1 cellular context compared by ENCODE assay signal in the genomic region with DNA sequence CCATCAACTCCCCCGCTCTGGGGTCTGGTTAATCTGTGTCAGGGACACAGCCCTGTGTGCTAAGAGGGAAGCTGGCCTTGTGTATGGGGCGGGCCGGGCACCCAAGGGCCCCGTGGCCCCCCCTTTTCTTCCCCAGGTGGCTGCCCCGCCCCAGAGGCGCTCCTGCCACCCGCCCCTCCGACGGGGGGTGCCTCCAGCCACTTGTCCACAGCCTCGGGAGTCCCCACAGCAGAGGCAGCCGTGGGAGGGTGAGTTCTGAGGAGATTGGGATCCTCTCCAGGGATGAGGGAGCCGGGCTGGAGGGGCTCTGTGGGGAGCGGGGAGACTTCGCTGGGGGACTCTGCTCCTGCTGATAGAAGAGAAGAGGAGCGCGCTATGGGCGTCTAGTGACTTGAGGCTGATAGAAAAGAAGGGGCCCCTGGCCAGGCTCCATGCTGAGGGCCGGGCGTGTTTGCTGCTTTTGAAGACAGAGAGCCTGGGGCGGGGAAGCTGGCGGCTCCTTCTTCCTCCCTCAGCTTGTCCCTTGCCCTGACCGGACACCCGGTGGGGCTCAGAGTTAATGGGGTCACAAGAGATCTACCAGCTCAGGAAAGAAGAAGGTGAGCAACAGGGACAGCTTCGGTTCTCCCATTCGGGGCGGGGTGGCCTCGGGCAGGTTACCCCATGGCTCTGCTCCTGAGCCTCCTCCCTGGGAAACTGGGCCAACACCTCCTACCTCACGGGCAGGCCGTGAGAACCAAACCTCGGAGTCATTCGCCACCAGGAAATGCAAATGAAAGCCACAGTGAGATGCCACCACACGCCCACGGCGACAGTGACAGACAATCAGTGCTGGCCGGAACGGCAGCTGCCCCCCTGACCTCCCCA.
TF ChIP-seq lines count a peak whose summit lies in the region.

No MANE protein-coding gene starts in this region.

TF ChIP-seq in H1, 55 proteins besides CTCF, POLR2A, EP300 and RAD21 (continued from another document):
- TF ChIP-seq E2F6 (IDR thresholded peaks at IDR 0.05) (no peak), ASH2L (IDR thresholded peaks at IDR 0.05; ENCODE audit: low read length) (no peak), MAFK (IDR thresholded peaks at IDR 0.05; ENCODE audit: low read depth, low read length) (no peak), CHD1 (IDR thresholded peaks at IDR 0.05; ENCODE audit: low read depth, low read length) (no peak), TAF7 (optimal IDR thresholded peaks at IDR 0.05; ENCODE audit: borderline replicate concordance, low read depth, low read length) (no peak), PHF8 (conservative IDR thresholded peaks at IDR 0.05; ENCODE audit: low read depth, low read length) (no peak), RNF2 (IDR thresholded peaks at IDR 0.05; ENCODE audit: borderline replicate concordance, low read depth, low read length, missing control alignments, poor library complexity, severe bottlenecking) (no peak), CHD2 (IDR thresholded peaks at IDR 0.05; ENCODE audit: low read length) (no peak), NRF1 (IDR thresholded peaks at IDR 0.05; ENCODE audit: low read depth, low read length) (no peak), EGR1 (IDR thresholded peaks at IDR 0.05; ENCODE audit: borderline replicate concordance, low read depth, low read length) (no peak), NANOG (IDR thresholded peaks at IDR 0.05; ENCODE audit: insufficient read depth, low read depth, low read length, poor library complexity, severe bottlenecking) (no peak), SAP30 (IDR thresholded peaks at IDR 0.05; ENCODE audit: insufficient read depth, insufficient replicate concordance, low read length) (no peak), ATF3 (IDR thresholded peaks at IDR 0.05; ENCODE audit: insufficient read depth, low read depth, low read length) (no peak), KDM1A (IDR thresholded peaks at IDR 0.05; ENCODE audit: borderline replicate concordance, low read length) (no peak), POU5F1 (IDR thresholded peaks at IDR 0.05; ENCODE audit: low read depth, low read length) (no peak), TCF12 (IDR thresholded peaks at IDR 0.05; ENCODE audit: low read depth, low read length) (no peak)
- TF ChIP-seq, protein P1, sequence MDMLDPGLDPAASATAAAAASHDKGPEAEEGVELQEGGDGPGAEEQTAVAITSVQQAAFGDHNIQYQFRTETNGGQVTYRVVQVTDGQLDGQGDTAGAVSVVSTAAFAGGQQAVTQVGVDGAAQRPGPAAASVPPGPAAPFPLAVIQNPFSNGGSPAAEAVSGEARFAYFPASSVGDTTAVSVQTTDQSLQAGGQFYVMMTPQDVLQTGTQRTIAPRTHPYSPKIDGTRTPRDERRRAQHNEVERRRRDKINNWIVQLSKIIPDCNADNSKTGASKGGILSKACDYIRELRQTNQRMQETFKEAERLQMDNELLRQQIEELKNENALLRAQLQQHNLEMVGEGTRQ (IDR thresholded peaks at IDR 0.05; ENCODE audit: low read length), result no peak
